1 cellular context compared by ENCODE assay signal in genomic region chr3:101573449-101574387, GRCh38.
A peak's percentile ranks its signal among the peaks of the same experiment; 100 is the strongest.
TF ChIP-seq lines count a peak whose summit lies in the region.

Gene PCNP (plus strand): TSS chr3:101574180. CDS start chr3:101574216, 36 bp downstream.

TF ChIP-seq in GM12878, 131 proteins besides CTCF, POLR2A, EP300 and RAD21 (continued from another document and continues in another):
- TF ChIP-seq IRF3 (IDR thresholded peaks at IDR 0.05): no peak
- no peak for TF ChIP-seq BCL11A (IDR thresholded peaks at IDR 0.05; ENCODE audit: low read depth, low read length)
- TF ChIP-seq CEBPB (IDR thresholded peaks at IDR 0.05; ENCODE audit: borderline replicate concordance in 1 of 2, low read depth in 2 of 2, low read length in 2 of 2): no peak; a peak in 1 of 4 replicates
- TF ChIP-seq CHD4 (IDR thresholded peaks at IDR 0.05): no peak
- no peak; the same call in 1 of the 2 replicates for TF ChIP-seq FOXM1 (IDR thresholded peaks at IDR 0.05; ENCODE audit: low read depth, low read length)
- TF ChIP-seq SIN3A (IDR thresholded peaks at IDR 0.05; ENCODE audit: low read depth, low read length): peak; percentile 88
- no peak for TF ChIP-seq SP1 (IDR thresholded peaks at IDR 0.05; ENCODE audit: low read depth, low read length)
- peak; percentile 57; the same call in 1 of the 2 replicates for TF ChIP-seq SMC3 (IDR thresholded peaks at IDR 0.05; ENCODE audit: borderline replicate concordance, low read length)
- no peak for TF ChIP-seq SUZ12 (IDR thresholded peaks at IDR 0.05; ENCODE audit: unreplicated experiment)
- TF ChIP-seq SKIL (IDR thresholded peaks at IDR 0.05; ENCODE audit: low read depth, poor library complexity, severe bottlenecking): peak; percentile 82
- peak; percentile 95 for TF ChIP-seq POLR2AphosphoS5 (IDR thresholded peaks at IDR 0.05; ENCODE audit: low read length)
- TF ChIP-seq ZBED1 (IDR thresholded peaks at IDR 0.05; ENCODE audit: borderline replicate concordance): peak; percentile 68; the same call in 1 of the 2 replicates
- TF ChIP-seq MAX (IDR thresholded peaks at IDR 0.05; ENCODE audit: low read depth, low read length): peak; percentile 60
- TF ChIP-seq SMAD5 (IDR thresholded peaks at IDR 0.05; ENCODE audit: low read depth): 0 out of 2 replicates have a peak, but pooled peaks have one; percentile 83
- TF ChIP-seq ZBTB33 (IDR thresholded peaks at IDR 0.05): no peak
- TF ChIP-seq CHD2 (IDR thresholded peaks at IDR 0.05; ENCODE audit: borderline replicate concordance, low read depth, low read length): peak; percentile 38
- TF ChIP-seq PAX5 (IDR thresholded peaks at IDR 0.05; ENCODE audit: borderline replicate concordance, low read depth, low read length): 0 out of 2 replicates have a peak, but pooled peaks have one; percentile 23
- 0 out of 2 replicates have a peak, but pooled peaks have one; percentile 40 for TF ChIP-seq MEF2A (IDR thresholded peaks at IDR 0.05; ENCODE audit: insufficient read depth, low read depth, low read length)
- peak in 1 of 2 experiments; percentile 30; a peak in 1 of 4 replicates for TF ChIP-seq BHLHE40 (IDR thresholded peaks at IDR 0.05; ENCODE audit: borderline replicate concordance in 1 of 2, low read depth in 2 of 2, low read length in 1 of 2)
- TF ChIP-seq RELA (IDR thresholded peaks at IDR 0.05; ENCODE audit: borderline replicate concordance, partially characterized antibody): peak; percentile 54
- peak; percentile 51; the same call in 1 of the 2 replicates for TF ChIP-seq E2F4 (IDR thresholded peaks at IDR 0.05; ENCODE audit: low read depth, low read length)
- TF ChIP-seq RUNX3 (IDR thresholded peaks at IDR 0.05; ENCODE audit: low read length): peak; percentile 42; the same call in 1 of the 2 replicates
- no peak for TF ChIP-seq CEBPZ (IDR thresholded peaks at IDR 0.05; ENCODE audit: low read depth, low read length)
- TF ChIP-seq PAX8 (IDR thresholded peaks at IDR 0.05): no peak
- no peak for TF ChIP-seq KDM1A (IDR thresholded peaks at IDR 0.05; ENCODE audit: borderline replicate concordance)
- TF ChIP-seq ATF7 (IDR thresholded peaks at IDR 0.05; ENCODE audit: low read depth): peak; percentile 99
- TF ChIP-seq MEF2B (IDR thresholded peaks at IDR 0.05; ENCODE audit: partially characterized antibody, poor library complexity, severe bottlenecking): peak; percentile 69
- TF ChIP-seq TCF12 (IDR thresholded peaks at IDR 0.05; ENCODE audit: low read depth, low read length): peak; percentile 10; the same call in 1 of the 2 replicates
- TF ChIP-seq JUND (IDR thresholded peaks at IDR 0.05; ENCODE audit: low read depth, low read length): no peak
- no peak for TF ChIP-seq BRCA1 (IDR thresholded peaks at IDR 0.05; ENCODE audit: low read depth, low read length)
- TF ChIP-seq CBFB (IDR thresholded peaks at IDR 0.05; ENCODE audit: low read depth): peak; percentile 59; the same call in 1 of the 2 replicates
- 0 out of 2 replicates have a peak, but pooled peaks have one; percentile 30 for TF ChIP-seq TCF7 (IDR thresholded peaks at IDR 0.05; ENCODE audit: borderline replicate concordance)
- TF ChIP-seq RFX5 (IDR thresholded peaks at IDR 0.05; ENCODE audit: low read depth, low read length): peak; percentile 46; the same call in 1 of the 2 replicates
- TF ChIP-seq TBL1XR1 (IDR thresholded peaks at IDR 0.05; ENCODE audit: low read depth, low read length): no peak
- TF ChIP-seq KAT2A (conservative IDR thresholded peaks at IDR 0.05; ENCODE audit: control insufficient read depth, low read depth, low read length): no peak
- TF ChIP-seq EZH2 (IDR thresholded peaks at IDR 0.05; ENCODE audit: borderline replicate concordance, control insufficient read depth, low read depth, low read length): no peak
- peak; percentile 73; the same call in 1 of the 2 replicates for TF ChIP-seq MLLT1 (IDR thresholded peaks at IDR 0.05)
- TF ChIP-seq ZBTB11 (CRISPR knock-in tag; IDR thresholded peaks at IDR 0.05): no peak
- TF ChIP-seq ZBTB40 (IDR thresholded peaks at IDR 0.05; ENCODE audit: borderline replicate concordance): peak; percentile 96
- no peak for TF ChIP-seq ESRRA (IDR thresholded peaks at IDR 0.05; ENCODE audit: low read length)
- TF ChIP-seq WRNIP1 (IDR thresholded peaks at IDR 0.05; ENCODE audit: borderline replicate concordance, low read depth, low read length): no peak
- no peak for TF ChIP-seq MYC (IDR thresholded peaks at IDR 0.05; ENCODE audit: insufficient read depth, insufficient read length, insufficient replicate concordance, low read length, severe bottlenecking)
